Comparison of ENCODE assay signal across 1 cellular context in genomic region chr20:33841439-33841799, GRCh38.
TF ChIP-seq lines count a peak whose summit lies in the region.

No MANE protein-coding gene starts in this region.

TF ChIP-seq in WTC11, 78 proteins besides CTCF, POLR2A, EP300 and RAD21:
- TF ChIP-seq USF2 (CRISPR knock-in tag; IDR thresholded peaks at IDR 0.05) (no peak), ZNF281 (CRISPR knock-in tag; IDR thresholded peaks at IDR 0.05) (no peak), JUN (CRISPR knock-in tag; IDR thresholded peaks at IDR 0.05) (no peak), AR (CRISPR knock-in tag; IDR thresholded peaks at IDR 0.05) (no peak), TEAD1 (CRISPR knock-in tag; IDR thresholded peaks at IDR 0.05) (no peak), NR2C2 (CRISPR knock-in tag; IDR thresholded peaks at IDR 0.05) (no peak), SMAD4 (CRISPR knock-in tag; IDR thresholded peaks at IDR 0.05) (no peak), ZNF671 (CRISPR knock-in tag; IDR thresholded peaks at IDR 0.05) (no peak), MAX (CRISPR knock-in tag; IDR thresholded peaks at IDR 0.05) (no peak), PRDM15 (CRISPR knock-in tag; IDR thresholded peaks at IDR 0.05) (no peak), RORB (CRISPR knock-in tag; IDR thresholded peaks at IDR 0.05) (no peak)
